Comparison of ENCODE assay signal across 9 cellular contexts in genomic region chr2:166361351-166362153, GRCh38.
DNase-seq lines count a peak whose midpoint lies in the region; ATAC-seq and TF ChIP-seq lines count a peak whose summit lies in the region.
"Had no signal": no experiment of that assay in that cellular context is flagged by ENCODE, and none has a peak within 500 bp of the region (broad histone marks: within the 10 kb centered on the region; RNA-seq: fewer than 3 reads in every experiment).

No MANE protein-coding gene starts in this region.

- H3K4me1 Mint-ChIP-seq in dendritic cell treated with granulocyte-macrophage colony-stimulating factor and Interleukin-4, amounts not matched to agents 40 ng/mL and 50 ng/mL, for 4 days (ENCODE audit: low read depth), result peaks cover 35% of the 10 kb centered on the region
- no peaks in the 10 kb centered on the region for H3K4me1 Mint-ChIP-seq in activated naive CD8-positive, alpha-beta T cell treated with anti-CD3 and anti-CD28 coated beads, Interleukin-2, amount 50 U/mL, for 24 hours

- peak overlapping the region; percentile 22; the same call in 1 of the 2 replicates for H3K4me3 ChIP-seq in ACC112 (ENCODE audit: low read depth, low read length)
- no peak overlapping the region for H3K4me3 ChIP-seq in retinal pigment epithelial cell (ENCODE audit: low read length)

- H3K36me3 Mint-ChIP-seq in dendritic cell treated with granulocyte-macrophage colony-stimulating factor and Interleukin-4, amounts not matched to agents 40 ng/mL and 50 ng/mL, for 4 days (ENCODE audit: low read depth), result no peaks in the 10 kb centered on the region
- no peaks in the 10 kb centered on the region for H3K36me3 Mint-ChIP-seq in activated naive CD8-positive, alpha-beta T cell treated with anti-CD3 and anti-CD28 coated beads, Interleukin-2, amount 50 U/mL, for 24 hours (ENCODE audit: low read depth)

- H3K9me3 Mint-ChIP-seq in dendritic cell treated with granulocyte-macrophage colony-stimulating factor and Interleukin-4, amounts not matched to agents 40 ng/mL and 50 ng/mL, for 4 days, result no peaks in the 10 kb centered on the region
- H3K9me3 Mint-ChIP-seq in activated naive CD8-positive, alpha-beta T cell treated with anti-CD3 and anti-CD28 coated beads, Interleukin-2, amount 50 U/mL, for 24 hours, result no peaks in the 10 kb centered on the region

- ATAC-seq in GM18861 (IDR thresholded peaks at IDR 0.05; ENCODE audit: unreplicated experiment), result peak; percentile 65
- no peak for ATAC-seq in activated naive CD8-positive, alpha-beta T cell treated with anti-CD3 and anti-CD28 coated beads, Interleukin-2, amount 50 U/mL, for 24 hours

- TF ChIP-seq CTCF in retinal pigment epithelial cell (conservative IDR thresholded peaks at IDR 0.05; ENCODE audit: low read depth, low read length), result peak; percentile 76

- H3K36me3 ChIP-seq in ACC112 (ENCODE audit: insufficient read depth, low read length), result no peaks in the 10 kb centered on the region

- H3K79me2 ChIP-seq in ACC112 (ENCODE audit: control insufficient read depth, insufficient read depth, low read length, unreplicated experiment), result peaks cover 10% of the 10 kb centered on the region

- no peaks in the 10 kb centered on the region for H3K27me3 Mint-ChIP-seq in dendritic cell treated with granulocyte-macrophage colony-stimulating factor and Interleukin-4, amounts not matched to agents 40 ng/mL and 50 ng/mL, for 4 days
- no peaks in the 10 kb centered on the region for H3K27me3 Mint-ChIP-seq in activated naive CD8-positive, alpha-beta T cell treated with anti-CD3 and anti-CD28 coated beads, Interleukin-2, amount 50 U/mL, for 24 hours

- H3K27ac ChIP-seq in ACC112 (ENCODE audit: low read depth, low read length), result peak overlapping the region; percentile 67
- H3K27ac ChIP-seq: epithelial cell of prostate had no signal

- peak overlapping the region; percentile 74 for H2AFZ ChIP-seq in ACC112 (ENCODE audit: low read length, unreplicated experiment)

- peak overlapping the region; percentile 10 for H3K27ac Mint-ChIP-seq in dendritic cell treated with granulocyte-macrophage colony-stimulating factor and Interleukin-4, amounts not matched to agents 40 ng/mL and 50 ng/mL, for 4 days
- no peak overlapping the region for H3K27ac Mint-ChIP-seq in activated naive CD8-positive, alpha-beta T cell treated with anti-CD3 and anti-CD28 coated beads, Interleukin-2, amount 50 U/mL, for 24 hours

- H3K27me3 ChIP-seq in ACC112 (ENCODE audit: insufficient read depth, low read length), result no peaks in the 10 kb centered on the region

- intact Hi-C loops in dendritic cell treated with granulocyte-macrophage colony-stimulating factor and Interleukin-4, amounts not matched to agents 40 ng/mL and 50 ng/mL, for 4 days (cut with micrococcal nuclease), result loop anchor here (1.0 kb wide), 2 partner anchors 23 to 58 kb away; no protein-coding TSS in a partner anchor
- intact Hi-C loops in posterior cingulate gyrus (cut with DNase I), result no loop called here

- H3K4me3 Mint-ChIP-seq in dendritic cell treated with granulocyte-macrophage colony-stimulating factor and Interleukin-4, amounts not matched to agents 40 ng/mL and 50 ng/mL, for 4 days, result no peak overlapping the region
- H3K4me3 Mint-ChIP-seq in activated naive CD8-positive, alpha-beta T cell treated with anti-CD3 and anti-CD28 coated beads, Interleukin-2, amount 50 U/mL, for 24 hours, result no peak overlapping the region

- peaks cover 52% of the 10 kb centered on the region for H3K4me1 ChIP-seq in ACC112 (ENCODE audit: control insufficient read depth, insufficient read depth, low read length, unreplicated experiment)

- peak; percentile 36 for DNase-seq in NCI-H1092 treated with DMSO at 0.1 percent for 48 hours (lab: John Stamatoyannopoulos, UW)
- no peak for DNase-seq in retinal pigment epithelial cell (ENCODE audit: low read depth)
- DNase-seq in NCI-H128 (lab: John Stamatoyannopoulos, UW; ENCODE audit: unreplicated experiment), result no peak
- no peak for DNase-seq in activated naive CD8-positive, alpha-beta T cell treated with anti-CD3 and anti-CD28 coated beads, Interleukin-2, amount 50 U/mL, for 24 hours
- no peak for DNase-seq in posterior cingulate gyrus
